Comparison of ENCODE assay signal across 8 cellular contexts in genomic region chr4:98765771-98766170, GRCh38.
"Had no signal": no experiment of that assay in that cellular context is flagged by ENCODE, and none has a peak within 500 bp of the region (broad histone marks: within the 10 kb centered on the region; RNA-seq: fewer than 3 reads in every experiment).

No MANE protein-coding gene starts in this region.

- DNase-seq: GDM1, GF-D8 had no signal

- H3K4me3 ChIP-seq: GM12878 had no signal

- ATAC-seq: GM12878 had no signal

- FAIRE-seq: G401.6, GM12878, GM12891, GM12892, GM18507, GM19239 had no signal
